ENCODE assay signal across 2 cellular contexts in the genomic region with DNA sequence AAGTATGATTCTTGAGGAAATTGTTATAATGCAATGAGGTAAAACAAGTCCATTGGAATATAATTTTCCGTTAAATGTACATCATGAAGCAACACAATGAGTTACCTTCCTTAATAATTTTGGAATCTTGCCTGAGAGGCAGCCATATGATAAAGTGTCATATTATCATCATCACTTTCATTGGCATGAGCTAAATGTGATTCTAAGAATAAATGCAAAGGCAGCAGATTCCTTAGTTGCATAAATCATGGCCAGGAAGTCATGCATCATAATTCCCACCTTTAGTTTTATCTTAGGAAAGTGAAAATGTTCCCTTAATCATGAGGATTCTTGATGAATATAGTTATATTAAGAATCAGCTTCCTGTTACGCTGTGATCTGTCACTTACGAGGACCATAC.
TF ChIP-seq lines count a peak whose summit lies in the region.

No MANE protein-coding gene starts in this region.

TF ChIP-seq in A549, 52 proteins besides CTCF, POLR2A, EP300 and RAD21:
- TF ChIP-seq ATOH8 (CRISPR knock-in tag; IDR thresholded peaks at IDR 0.05; ENCODE audit: low read depth) (no peak), RFX5 (IDR thresholded peaks at IDR 0.05) (no peak), MAFK (IDR thresholded peaks at IDR 0.05; ENCODE audit: partially characterized antibody) (peak; percentile 49), PHF8 (IDR thresholded peaks at IDR 0.05; ENCODE audit: borderline replicate concordance, low read depth) (no peak)

TF ChIP-seq in IMR-90, 13 proteins besides CTCF, POLR2A, EP300 and RAD21:
- TF ChIP-seq MAFK (IDR thresholded peaks at IDR 0.05; ENCODE audit: low read depth, low read length) (peak; percentile 42; the same call in 1 of the 2 replicates), NFE2L2 (IDR thresholded peaks at IDR 0.05; ENCODE audit: low read depth, low read length) (no peak)
